1 cellular context compared by ENCODE assay signal in genomic region chr1:100462291-100463040, GRCh38.
A peak's percentile ranks its signal among the peaks of the same experiment; 100 is the strongest.
TF ChIP-seq lines count a peak whose summit lies in the region.

No MANE protein-coding gene starts in this region.

TF ChIP-seq in GM12878, 131 proteins besides CTCF, POLR2A, EP300 and RAD21:
- TF ChIP-seq BCL3 (IDR thresholded peaks at IDR 0.05; ENCODE audit: borderline replicate concordance, insufficient read depth, low read depth, low read length, poor library complexity, severe bottlenecking) = peak; percentile 61
- no peak for TF ChIP-seq ZNF24 (IDR thresholded peaks at IDR 0.05)
